ENCODE assay signal across 1 cellular context in the genomic region with DNA sequence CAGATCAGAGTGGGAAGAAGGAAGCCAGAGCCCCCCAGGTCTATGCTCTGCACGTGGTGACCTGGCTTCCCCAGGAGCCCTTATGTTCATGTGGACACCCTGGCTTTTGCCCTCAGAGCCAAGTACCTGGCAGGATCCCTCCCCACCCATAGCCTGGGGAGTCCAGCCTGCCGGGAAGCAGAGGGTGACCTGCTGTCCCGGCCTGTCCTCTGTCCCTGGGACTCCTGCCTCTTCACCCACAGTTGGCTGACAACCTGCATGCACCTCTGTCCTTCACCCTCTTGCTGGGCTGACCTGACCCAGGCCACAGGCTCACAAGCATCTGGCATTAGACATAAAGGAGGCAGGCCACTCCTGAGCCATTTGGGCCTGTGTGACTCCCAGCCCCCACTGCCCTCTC.
TF ChIP-seq lines count a peak whose summit lies in the region.

No MANE protein-coding gene starts in this region.

TF ChIP-seq in GM23338, 12 proteins besides CTCF, POLR2A, EP300 and RAD21:
- TF ChIP-seq, protein P1, sequence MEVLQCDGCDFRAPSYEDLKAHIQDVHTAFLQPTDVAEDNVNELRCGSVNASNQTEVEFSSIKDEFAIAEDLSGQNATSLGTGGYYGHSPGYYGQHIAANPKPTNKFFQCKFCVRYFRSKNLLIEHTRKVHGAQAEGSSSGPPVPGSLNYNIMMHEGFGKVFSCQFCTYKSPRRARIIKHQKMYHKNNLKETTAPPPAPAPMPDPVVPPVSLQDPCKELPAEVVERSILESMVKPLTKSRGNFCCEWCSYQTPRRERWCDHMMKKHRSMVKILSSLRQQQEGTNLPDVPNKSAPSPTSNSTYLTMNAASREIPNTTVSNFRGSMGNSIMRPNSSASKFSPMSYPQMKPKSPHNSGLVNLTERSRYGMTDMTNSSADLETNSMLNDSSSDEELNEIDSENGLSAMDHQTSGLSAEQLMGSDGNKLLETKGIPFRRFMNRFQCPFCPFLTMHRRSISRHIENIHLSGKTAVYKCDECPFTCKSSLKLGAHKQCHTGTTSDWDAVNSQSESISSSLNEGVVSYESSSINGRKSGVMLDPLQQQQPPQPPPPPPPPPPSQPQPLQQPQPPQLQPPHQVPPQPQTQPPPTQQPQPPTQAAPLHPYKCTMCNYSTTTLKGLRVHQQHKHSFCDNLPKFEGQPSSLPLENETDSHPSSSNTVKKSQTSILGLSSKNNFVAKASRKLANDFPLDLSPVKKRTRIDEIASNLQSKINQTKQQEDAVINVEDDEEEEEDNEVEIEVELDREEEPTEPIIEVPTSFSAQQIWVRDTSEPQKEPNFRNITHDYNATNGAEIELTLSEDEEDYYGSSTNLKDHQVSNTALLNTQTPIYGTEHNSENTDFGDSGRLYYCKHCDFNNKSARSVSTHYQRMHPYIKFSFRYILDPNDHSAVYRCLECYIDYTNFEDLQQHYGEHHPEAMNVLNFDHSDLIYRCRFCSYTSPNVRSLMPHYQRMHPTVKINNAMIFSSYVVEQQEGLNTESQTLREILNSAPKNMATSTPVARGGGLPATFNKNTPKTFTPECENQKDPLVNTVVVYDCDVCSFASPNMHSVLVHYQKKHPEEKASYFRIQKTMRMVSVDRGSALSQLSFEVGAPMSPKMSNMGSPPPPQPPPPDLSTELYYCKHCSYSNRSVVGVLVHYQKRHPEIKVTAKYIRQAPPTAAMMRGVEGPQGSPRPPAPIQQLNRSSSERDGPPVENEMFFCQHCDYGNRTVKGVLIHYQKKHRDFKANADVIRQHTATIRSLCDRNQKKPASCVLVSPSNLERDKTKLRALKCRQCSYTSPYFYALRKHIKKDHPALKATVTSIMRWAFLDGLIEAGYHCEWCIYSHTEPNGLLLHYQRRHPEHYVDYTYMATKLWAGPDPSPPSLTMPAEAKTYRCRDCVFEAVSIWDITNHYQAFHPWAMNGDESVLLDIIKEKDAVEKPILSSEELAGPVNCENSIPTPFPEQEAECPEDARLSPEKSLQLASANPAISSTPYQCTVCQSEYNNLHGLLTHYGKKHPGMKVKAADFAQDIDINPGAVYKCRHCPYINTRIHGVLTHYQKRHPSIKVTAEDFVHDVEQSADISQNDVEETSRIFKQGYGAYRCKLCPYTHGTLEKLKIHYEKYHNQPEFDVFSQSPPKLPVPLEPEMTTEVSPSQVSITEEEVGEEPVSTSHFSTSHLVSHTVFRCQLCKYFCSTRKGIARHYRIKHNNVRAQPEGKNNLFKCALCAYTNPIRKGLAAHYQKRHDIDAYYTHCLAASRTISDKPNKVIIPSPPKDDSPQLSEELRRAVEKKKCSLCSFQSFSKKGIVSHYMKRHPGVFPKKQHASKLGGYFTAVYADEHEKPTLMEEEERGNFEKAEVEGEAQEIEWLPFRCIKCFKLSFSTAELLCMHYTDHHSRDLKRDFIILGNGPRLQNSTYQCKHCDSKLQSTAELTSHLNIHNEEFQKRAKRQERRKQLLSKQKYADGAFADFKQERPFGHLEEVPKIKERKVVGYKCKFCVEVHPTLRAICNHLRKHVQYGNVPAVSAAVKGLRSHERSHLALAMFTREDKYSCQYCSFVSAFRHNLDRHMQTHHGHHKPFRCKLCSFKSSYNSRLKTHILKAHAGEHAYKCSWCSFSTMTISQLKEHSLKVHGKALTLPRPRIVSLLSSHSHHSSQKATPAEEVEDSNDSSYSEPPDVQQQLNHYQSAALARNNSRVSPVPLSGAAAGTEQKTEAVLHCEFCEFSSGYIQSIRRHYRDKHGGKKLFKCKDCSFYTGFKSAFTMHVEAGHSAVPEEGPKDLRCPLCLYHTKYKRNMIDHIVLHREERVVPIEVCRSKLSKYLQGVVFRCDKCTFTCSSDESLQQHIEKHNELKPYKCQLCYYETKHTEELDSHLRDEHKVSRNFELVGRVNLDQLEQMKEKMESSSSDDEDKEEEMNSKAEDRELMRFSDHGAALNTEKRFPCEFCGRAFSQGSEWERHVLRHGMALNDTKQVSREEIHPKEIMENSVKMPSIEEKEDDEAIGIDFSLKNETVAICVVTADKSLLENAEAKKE (CRISPR knock-in tag; IDR thresholded peaks at IDR 0.05): no peak
- TF ChIP-seq JUNB (IDR thresholded peaks at IDR 0.05; ENCODE audit: unreplicated experiment) (no peak), CREB1 (CRISPR knock-in tag; IDR thresholded peaks at IDR 0.05; ENCODE audit: low read depth) (no peak), POLR2AphosphoS5 (IDR thresholded peaks at IDR 0.05; ENCODE audit: low read depth) (no peak), NANOG (IDR thresholded peaks at IDR 0.05; ENCODE audit: borderline replicate concordance) (no peak), EZH2phosphoT487 (IDR thresholded peaks at IDR 0.05; ENCODE audit: unreplicated experiment) (no peak), ZNF114 (CRISPR knock-in tag; IDR thresholded peaks at IDR 0.05) (no peak), STAT1 (IDR thresholded peaks at IDR 0.05; ENCODE audit: unreplicated experiment) (no peak), ZNF331 (CRISPR knock-in tag; IDR thresholded peaks at IDR 0.05; ENCODE audit: low read depth) (no peak), EZH2 (IDR thresholded peaks at IDR 0.05; ENCODE audit: low read depth, unreplicated experiment) (no peak)
- TF ChIP-seq, protein P2, sequence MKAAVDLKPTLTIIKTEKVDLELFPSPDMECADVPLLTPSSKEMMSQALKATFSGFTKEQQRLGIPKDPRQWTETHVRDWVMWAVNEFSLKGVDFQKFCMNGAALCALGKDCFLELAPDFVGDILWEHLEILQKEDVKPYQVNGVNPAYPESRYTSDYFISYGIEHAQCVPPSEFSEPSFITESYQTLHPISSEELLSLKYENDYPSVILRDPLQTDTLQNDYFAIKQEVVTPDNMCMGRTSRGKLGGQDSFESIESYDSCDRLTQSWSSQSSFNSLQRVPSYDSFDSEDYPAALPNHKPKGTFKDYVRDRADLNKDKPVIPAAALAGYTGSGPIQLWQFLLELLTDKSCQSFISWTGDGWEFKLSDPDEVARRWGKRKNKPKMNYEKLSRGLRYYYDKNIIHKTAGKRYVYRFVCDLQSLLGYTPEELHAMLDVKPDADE (IDR thresholded peaks at IDR 0.05): no peak
- TF ChIP-seq, protein P3, sequence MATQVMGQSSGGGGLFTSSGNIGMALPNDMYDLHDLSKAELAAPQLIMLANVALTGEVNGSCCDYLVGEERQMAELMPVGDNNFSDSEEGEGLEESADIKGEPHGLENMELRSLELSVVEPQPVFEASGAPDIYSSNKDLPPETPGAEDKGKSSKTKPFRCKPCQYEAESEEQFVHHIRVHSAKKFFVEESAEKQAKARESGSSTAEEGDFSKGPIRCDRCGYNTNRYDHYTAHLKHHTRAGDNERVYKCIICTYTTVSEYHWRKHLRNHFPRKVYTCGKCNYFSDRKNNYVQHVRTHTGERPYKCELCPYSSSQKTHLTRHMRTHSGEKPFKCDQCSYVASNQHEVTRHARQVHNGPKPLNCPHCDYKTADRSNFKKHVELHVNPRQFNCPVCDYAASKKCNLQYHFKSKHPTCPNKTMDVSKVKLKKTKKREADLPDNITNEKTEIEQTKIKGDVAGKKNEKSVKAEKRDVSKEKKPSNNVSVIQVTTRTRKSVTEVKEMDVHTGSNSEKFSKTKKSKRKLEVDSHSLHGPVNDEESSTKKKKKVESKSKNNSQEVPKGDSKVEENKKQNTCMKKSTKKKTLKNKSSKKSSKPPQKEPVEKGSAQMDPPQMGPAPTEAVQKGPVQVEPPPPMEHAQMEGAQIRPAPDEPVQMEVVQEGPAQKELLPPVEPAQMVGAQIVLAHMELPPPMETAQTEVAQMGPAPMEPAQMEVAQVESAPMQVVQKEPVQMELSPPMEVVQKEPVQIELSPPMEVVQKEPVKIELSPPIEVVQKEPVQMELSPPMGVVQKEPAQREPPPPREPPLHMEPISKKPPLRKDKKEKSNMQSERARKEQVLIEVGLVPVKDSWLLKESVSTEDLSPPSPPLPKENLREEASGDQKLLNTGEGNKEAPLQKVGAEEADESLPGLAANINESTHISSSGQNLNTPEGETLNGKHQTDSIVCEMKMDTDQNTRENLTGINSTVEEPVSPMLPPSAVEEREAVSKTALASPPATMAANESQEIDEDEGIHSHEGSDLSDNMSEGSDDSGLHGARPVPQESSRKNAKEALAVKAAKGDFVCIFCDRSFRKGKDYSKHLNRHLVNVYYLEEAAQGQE (IDR thresholded peaks at IDR 0.05; ENCODE audit: unreplicated experiment): no peak
